Comparison of ENCODE assay signal across 14 cellular contexts in genomic region chr5:110262754-110263153, GRCh38.
"Had no signal": no experiment of that assay in that cellular context is flagged by ENCODE, and none has a peak within 500 bp of the region (broad histone marks: within the 10 kb centered on the region; RNA-seq: fewer than 3 reads in every experiment).

No MANE protein-coding gene starts in this region.

- H3K79me2 ChIP-seq: hepatocyte, parathyroid adenoma had no signal

- ATAC-seq: left lobe of liver; naive thymus-derived CD8-positive, alpha-beta T cell; stimulated activated naive B cell treated with anti-CD40 and anti-IgM and Interleukin-4, amounts not matched to agents 10 μg/mL and 1 μg/mL and 100 μg/mL, for 72 hours had no signal

- H2AFZ ChIP-seq: hepatocyte, parathyroid adenoma had no signal

- H3K27ac ChIP-seq: esophagus muscularis mucosa, hepatocyte, parathyroid adenoma, tibial nerve, vagina had no signal

- H3K4me1 ChIP-seq: esophagus muscularis mucosa, parathyroid adenoma, tibial nerve had no signal

- H3K36me3 ChIP-seq: esophagus muscularis mucosa, tibial nerve, vagina had no signal

- H3K4me3 ChIP-seq: esophagus muscularis mucosa, hepatocyte, tibial nerve, vagina had no signal

- H3K9me3 ChIP-seq: esophagus muscularis mucosa, tibial nerve, vagina had no signal

- DNase-seq: activated CD4-positive, alpha-beta T cell treated with anti-CD3 and anti-CD28 coated beads, Interleukin-2, amount 10 ng/mL, durations not matched to agents 7 days and 5 days; activated CD8-positive, alpha-beta memory T cell treated with anti-CD3 and anti-CD28 coated beads, Interleukin-2, amount 50 U/mL, for 48 hours; activated naive CD4-positive, alpha-beta T cell; activated naive CD8-positive, alpha-beta T cell treated with anti-CD3 and anti-CD28 coated beads, Interleukin-2, amount 10 ng/mL, durations not matched to agents 7 days and 5 days; islet precursor cell; naive thymus-derived CD8-positive, alpha-beta T cell; stimulated activated CD4-positive, alpha-beta T cell treated with anti-CD3 and anti-CD28 coated beads, Interleukin-12 subunit alpha, Interleukin-12 subunit beta, amount 100 ng/mL, for 4 hours; stimulated activated naive B cell treated with anti-CD40 and anti-IgM and Interleukin-4, amounts not matched to agents 10 μg/mL and 1 μg/mL and 100 μg/mL, for 72 hours had no signal

- H3K27me3 ChIP-seq: esophagus muscularis mucosa, hepatocyte, tibial nerve, vagina had no signal

- H3K4me2 ChIP-seq: hepatocyte had no signal

- H3K9ac ChIP-seq: parathyroid adenoma had no signal
